8 cellular contexts compared by ENCODE assay signal in the genomic region with DNA sequence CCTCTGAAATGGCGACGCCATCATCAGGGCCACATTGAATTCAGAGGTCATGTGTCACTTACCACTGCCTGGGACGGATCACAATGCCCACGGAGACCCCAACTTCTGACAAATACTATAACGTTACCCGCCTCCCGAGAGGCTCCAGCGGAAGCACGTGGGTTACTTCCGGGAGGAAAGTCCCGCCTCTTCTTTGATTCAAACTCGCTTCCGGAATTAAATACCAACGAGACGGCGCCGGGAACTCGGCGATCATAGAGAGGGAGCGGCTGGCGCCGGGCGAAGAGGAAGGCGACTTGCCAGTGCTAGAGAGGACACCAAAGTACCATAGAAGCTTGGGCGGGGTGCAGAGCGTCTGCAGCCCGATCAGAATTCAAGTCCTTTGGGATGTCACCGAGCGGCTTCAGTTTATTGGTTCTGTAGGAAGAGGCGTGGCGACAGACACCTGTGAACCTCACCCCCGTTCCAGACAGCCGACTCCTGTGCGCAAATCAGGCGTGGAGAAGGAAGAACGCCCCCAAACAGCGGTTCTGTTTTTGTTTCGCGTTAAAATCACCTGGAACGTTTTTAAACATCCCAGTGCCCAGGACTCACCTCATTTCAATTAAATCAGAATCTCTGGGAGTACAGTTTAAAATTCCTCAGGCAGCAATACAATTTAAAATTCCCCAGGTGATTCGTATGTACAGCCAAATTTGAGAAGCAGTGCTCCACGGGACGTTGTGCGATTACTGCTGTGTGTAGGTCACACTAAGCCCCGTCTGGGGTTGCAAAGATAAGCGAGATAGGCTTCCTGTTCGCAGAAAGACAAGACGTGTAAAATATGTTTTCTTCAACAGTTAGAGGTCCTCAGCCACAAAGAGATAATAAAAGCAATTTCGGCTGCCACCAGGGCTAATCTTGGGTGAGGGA. TPM values are rescaled to one million over a fixed set of nuclear protein-coding genes. Genes with fewer than 3 reads are reported as not detected.
DNase-seq lines count a peak whose midpoint lies in the region; ATAC-seq, FAIRE-seq and TF ChIP-seq lines count a peak whose summit lies in the region.

A gene with protein sequence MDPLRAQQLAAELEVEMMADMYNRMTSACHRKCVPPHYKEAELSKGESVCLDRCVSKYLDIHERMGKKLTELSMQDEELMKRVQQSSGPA (minus strand): TSS at position 159 of the 912 bp plus-strand sequence. CDS start 565 bp downstream, outside the sequence.

- peak; percentile 97 for ATAC-seq in HG03460 (IDR thresholded peaks at IDR 0.05; ENCODE audit: unreplicated experiment)

- H3K4me3 ChIP-seq in BE2C (ENCODE audit: low read depth, low read length), result peak within 1 kb of the TSS; percentile 89

- H3K27me3 ChIP-seq in BE2C, result no peaks in the 10 kb centered on the region

- peak; percentile 51 for FAIRE-seq in colon (lab: Jason Lieb, UNC)

- H3K36me3 ChIP-seq in BE2C, result no peaks in the 10 kb centered on the region

- H3K9me3 ChIP-seq in BE2C, result no peaks in the 10 kb centered on the region

- no peak for TF ChIP-seq CTCF in BE2C (IDR thresholded peaks at IDR 0.05; ENCODE audit: low read depth, low read length)

- no peaks in the 10 kb centered on the region for H3K4me1 ChIP-seq in BE2C

- DNase-seq in BE2C, result peak; percentile 88
- DNase-seq in GM19240 (ENCODE audit: insufficient read length, low spot score), result peak; percentile 96
- DNase-seq in NCI-H526 (lab: John Stamatoyannopoulos, UW), result peak; percentile 99
- peak; percentile 96 for DNase-seq in activated CD4-positive, alpha-beta T cell treated with anti-CD3 and anti-CD28 coated beads for 48 hours
- peak; percentile 98 for DNase-seq in kidney glomerular epithelial cell (lab: John Stamatoyannopoulos, UW)
- DNase-seq in stimulated activated CD4-positive, alpha-beta T cell treated with anti-CD3 and anti-CD28 coated beads, Interleukin-1b, Interleukin-23, amount 100 ng/mL, for 1 hour (ENCODE audit: low read depth in 2 of 2), result peak; percentile 69 to 83

RNA-seq across cellular contexts. Expression of the gene that starts here (rescaled TPM):
- 91.8 TPM for polyA plus RNA-seq in BE2C (2012; ENCODE audit: insufficient read depth, insufficient read length, low read depth)

Comparison
In these comparisons a context has a peak if more than half of its experiments do, and no peak if none do; other contexts are left out.
1. Peak in every context shown above with its lines: DNase-seq, ATAC-seq and H3K4me3 ChIP-seq.